ENCODE assay signal across 10 cellular contexts in genomic region chrX:55151199-55151598, GRCh38.
"Had no signal": no experiment of that assay in that cellular context is flagged by ENCODE, and none has a peak within 500 bp of the region (broad histone marks: within the 10 kb centered on the region; RNA-seq: fewer than 3 reads in every experiment).

No MANE protein-coding gene starts in this region.

- H3K27ac ChIP-seq: GM23248, HL-60, KMS-11 had no signal

- ATAC-seq: HCT116, HepG2 had no signal

- DNase-seq: GM23248, GOT3, H7, HFFc6, KBM-7 had no signal

- H3K9me3 ChIP-seq: HAP-1 had no signal

- FAIRE-seq: HepG2 had no signal

- H3K4me2 ChIP-seq: KMS-11 had no signal

- H3K9ac ChIP-seq: GM23248, KMS-11 had no signal

- H3K4me3 ChIP-seq: GM23248, HAP-1 had no signal
